ENCODE assay signal across 1 cellular context in the genomic region with DNA sequence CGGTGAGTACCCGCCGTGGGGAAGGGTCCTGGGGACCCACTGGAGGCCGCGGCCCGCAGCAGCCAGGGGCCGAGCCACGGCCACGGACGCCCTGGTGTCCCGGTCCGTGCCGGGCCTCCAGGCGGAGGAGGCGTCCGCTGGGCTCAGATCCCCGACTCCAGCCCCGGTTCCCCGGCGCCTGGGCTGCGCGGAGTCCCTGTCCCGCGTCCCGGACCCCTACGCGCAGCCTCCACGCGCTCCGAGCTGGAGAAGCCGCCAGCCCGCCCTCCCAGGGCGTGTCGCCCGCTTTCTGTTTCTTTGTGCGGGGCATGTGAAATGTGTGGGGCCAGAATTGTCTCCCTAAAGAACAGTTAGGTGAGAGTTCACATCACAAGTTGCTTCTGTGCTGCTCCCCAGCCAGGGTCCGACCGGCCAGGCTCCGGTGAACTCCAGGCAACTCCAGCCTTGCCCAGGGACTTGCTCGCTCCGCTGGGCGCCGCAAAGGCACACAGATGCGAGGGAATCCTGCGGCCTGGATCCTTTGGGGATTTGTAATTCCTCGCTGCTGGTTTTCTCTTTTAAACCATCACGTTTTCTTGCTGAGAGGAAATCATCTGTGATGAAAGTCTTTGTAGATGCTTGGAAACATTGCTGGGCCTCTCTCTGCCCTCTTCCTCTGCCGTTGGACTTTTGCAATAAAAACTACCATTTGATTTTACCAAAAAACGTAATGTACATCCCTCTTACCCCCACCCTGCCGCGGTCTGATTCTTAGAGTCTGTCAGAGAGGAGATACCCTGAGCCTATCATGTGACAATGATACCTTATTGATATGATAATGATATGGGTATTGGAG.
TF ChIP-seq lines count a peak whose summit lies in the region.

No MANE protein-coding gene starts in this region.

TF ChIP-seq in GM12878, 131 proteins besides CTCF, POLR2A, EP300 and RAD21 (continued from another document):
- no peak for TF ChIP-seq ZNF274 (IDR thresholded peaks at IDR 0.05; ENCODE audit: insufficient read depth, insufficient read length)
- no peak for TF ChIP-seq CBX3 (IDR thresholded peaks at IDR 0.05; ENCODE audit: borderline replicate concordance, low read depth)
- TF ChIP-seq, protein P1, sequence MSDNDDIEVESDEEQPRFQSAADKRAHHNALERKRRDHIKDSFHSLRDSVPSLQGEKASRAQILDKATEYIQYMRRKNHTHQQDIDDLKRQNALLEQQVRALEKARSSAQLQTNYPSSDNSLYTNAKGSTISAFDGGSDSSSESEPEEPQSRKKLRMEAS (IDR thresholded peaks at IDR 0.05; ENCODE audit: low read depth, low read length) = 0 out of 2 replicates have a peak, but pooled peaks have one; percentile 27
- TF ChIP-seq NRF1 (conservative IDR thresholded peaks at IDR 0.05; ENCODE audit: low read depth, low read length) = no peak
- 0 out of 2 replicates have a peak, but pooled peaks have one; percentile 24 for TF ChIP-seq TAF1 (IDR thresholded peaks at IDR 0.05; ENCODE audit: borderline replicate concordance, low read depth, low read length)
- TF ChIP-seq YBX1 (IDR thresholded peaks at IDR 0.05) = no peak
- TF ChIP-seq GATAD2B (conservative IDR thresholded peaks at IDR 0.05; ENCODE audit: low read depth) = peak; percentile 82
- TF ChIP-seq, protein P2, sequence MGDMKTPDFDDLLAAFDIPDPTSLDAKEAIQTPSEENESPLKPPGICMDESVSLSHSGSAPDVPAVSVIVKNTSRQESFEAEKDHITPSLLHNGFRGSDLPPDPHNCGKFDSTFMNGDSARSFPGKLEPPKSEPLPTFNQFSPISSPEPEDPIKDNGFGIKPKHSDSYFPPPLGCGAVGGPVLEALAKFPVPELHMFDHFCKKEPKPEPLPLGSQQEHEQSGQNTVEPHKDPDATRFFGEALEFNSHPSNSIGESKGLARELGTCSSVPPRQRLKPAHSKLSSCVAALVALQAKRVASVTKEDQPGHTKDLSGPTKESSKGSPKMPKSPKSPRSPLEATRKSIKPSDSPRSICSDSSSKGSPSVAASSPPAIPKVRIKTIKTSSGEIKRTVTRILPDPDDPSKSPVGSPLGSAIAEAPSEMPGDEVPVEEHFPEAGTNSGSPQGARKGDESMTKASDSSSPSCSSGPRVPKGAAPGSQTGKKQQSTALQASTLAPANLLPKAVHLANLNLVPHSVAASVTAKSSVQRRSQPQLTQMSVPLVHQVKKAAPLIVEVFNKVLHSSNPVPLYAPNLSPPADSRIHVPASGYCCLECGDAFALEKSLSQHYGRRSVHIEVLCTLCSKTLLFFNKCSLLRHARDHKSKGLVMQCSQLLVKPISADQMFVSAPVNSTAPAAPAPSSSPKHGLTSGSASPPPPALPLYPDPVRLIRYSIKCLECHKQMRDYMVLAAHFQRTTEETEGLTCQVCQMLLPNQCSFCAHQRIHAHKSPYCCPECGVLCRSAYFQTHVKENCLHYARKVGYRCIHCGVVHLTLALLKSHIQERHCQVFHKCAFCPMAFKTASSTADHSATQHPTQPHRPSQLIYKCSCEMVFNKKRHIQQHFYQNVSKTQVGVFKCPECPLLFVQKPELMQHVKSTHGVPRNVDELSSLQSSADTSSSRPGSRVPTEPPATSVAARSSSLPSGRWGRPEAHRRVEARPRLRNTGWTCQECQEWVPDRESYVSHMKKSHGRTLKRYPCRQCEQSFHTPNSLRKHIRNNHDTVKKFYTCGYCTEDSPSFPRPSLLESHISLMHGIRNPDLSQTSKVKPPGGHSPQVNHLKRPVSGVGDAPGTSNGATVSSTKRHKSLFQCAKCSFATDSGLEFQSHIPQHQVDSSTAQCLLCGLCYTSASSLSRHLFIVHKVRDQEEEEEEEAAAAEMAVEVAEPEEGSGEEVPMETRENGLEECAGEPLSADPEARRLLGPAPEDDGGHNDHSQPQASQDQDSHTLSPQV (IDR thresholded peaks at IDR 0.05) = no peak
- TF ChIP-seq, protein P3, sequence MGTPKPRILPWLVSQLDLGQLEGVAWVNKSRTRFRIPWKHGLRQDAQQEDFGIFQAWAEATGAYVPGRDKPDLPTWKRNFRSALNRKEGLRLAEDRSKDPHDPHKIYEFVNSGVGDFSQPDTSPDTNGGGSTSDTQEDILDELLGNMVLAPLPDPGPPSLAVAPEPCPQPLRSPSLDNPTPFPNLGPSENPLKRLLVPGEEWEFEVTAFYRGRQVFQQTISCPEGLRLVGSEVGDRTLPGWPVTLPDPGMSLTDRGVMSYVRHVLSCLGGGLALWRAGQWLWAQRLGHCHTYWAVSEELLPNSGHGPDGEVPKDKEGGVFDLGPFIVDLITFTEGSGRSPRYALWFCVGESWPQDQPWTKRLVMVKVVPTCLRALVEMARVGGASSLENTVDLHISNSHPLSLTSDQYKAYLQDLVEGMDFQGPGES (IDR thresholded peaks at IDR 0.05) = no peak
- no peak for TF ChIP-seq SIN3A (IDR thresholded peaks at IDR 0.05; ENCODE audit: low read depth, low read length)
- no peak for TF ChIP-seq GABPA (IDR thresholded peaks at IDR 0.05; ENCODE audit: low read depth)
- TF ChIP-seq CHD1 (IDR thresholded peaks at IDR 0.05; ENCODE audit: low read depth, low read length) = no peak
- TF ChIP-seq, protein P4, sequence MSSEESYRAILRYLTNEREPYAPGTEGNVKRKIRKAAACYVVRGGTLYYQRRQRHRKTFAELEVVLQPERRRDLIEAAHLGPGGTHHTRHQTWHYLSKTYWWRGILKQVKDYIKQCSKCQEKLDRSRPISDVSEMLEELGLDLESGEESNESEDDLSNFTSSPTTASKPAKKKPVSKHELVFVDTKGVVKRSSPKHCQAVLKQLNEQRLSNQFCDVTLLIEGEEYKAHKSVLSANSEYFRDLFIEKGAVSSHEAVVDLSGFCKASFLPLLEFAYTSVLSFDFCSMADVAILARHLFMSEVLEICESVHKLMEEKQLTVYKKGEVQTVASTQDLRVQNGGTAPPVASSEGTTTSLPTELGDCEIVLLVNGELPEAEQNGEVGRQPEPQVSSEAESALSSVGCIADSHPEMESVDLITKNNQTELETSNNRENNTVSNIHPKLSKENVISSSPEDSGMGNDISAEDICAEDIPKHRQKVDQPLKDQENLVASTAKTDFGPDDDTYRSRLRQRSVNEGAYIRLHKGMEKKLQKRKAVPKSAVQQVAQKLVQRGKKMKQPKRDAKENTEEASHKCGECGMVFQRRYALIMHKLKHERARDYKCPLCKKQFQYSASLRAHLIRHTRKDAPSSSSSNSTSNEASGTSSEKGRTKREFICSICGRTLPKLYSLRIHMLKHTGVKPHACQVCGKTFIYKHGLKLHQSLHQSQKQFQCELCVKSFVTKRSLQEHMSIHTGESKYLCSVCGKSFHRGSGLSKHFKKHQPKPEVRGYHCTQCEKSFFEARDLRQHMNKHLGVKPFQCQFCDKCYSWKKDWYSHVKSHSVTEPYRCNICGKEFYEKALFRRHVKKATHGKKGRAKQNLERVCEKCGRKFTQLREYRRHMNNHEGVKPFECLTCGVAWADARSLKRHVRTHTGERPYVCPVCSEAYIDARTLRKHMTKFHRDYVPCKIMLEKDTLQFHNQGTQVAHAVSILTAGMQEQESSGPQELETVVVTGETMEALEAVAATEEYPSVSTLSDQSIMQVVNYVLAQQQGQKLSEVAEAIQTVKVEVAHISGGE (CRISPR knock-in tag; IDR thresholded peaks at IDR 0.05) = no peak
- no peak for TF ChIP-seq NBN (IDR thresholded peaks at IDR 0.05)
- TF ChIP-seq SUZ12 (IDR thresholded peaks at IDR 0.05; ENCODE audit: unreplicated experiment) = no peak
TF ChIP-seq in GM12878: peak in this region for 8.
